In genomic region chr1:6572653-6573383, GRCh38 we compare ENCODE assay signal across 1 cellular context.
TF ChIP-seq lines count a peak whose summit lies in the region.

No MANE protein-coding gene starts in this region.

TF ChIP-seq in HepG2, 621 proteins besides CTCF, POLR2A, EP300 and RAD21 (continued from another document and continues in another):
- TF ChIP-seq CEBPZ (IDR thresholded peaks at IDR 0.05; ENCODE audit: low read length) (no peak), KLF16 (CRISPR knock-in tag; IDR thresholded peaks at IDR 0.05) (no peak), HNF4A (CRISPR knock-in tag; IDR thresholded peaks at IDR 0.05) (peak; percentile 30), ZNF510 (CRISPR knock-in tag; IDR thresholded peaks at IDR 0.05; ENCODE audit: low read depth) (no peak), SMC3 (IDR thresholded peaks at IDR 0.05; ENCODE audit: low read length) (no peak), ZNF574 (CRISPR knock-in tag; IDR thresholded peaks at IDR 0.05) (peak; percentile 35; the same call in 1 of the 2 replicates), BCL3 (CRISPR knock-in tag; IDR thresholded peaks at IDR 0.05) (no peak), SALL1 (CRISPR knock-in tag; IDR thresholded peaks at IDR 0.05) (no peak), ZNF598 (CRISPR knock-in tag; IDR thresholded peaks at IDR 0.05; ENCODE audit: borderline replicate concordance) (0 out of 2 replicates have a peak, but pooled peaks have one; percentile 43), HMGXB4 (CRISPR knock-in tag; IDR thresholded peaks at IDR 0.05; ENCODE audit: borderline replicate concordance in 1 of 2, low read depth in 1 of 2) (0 out of 4 replicates have a peak, but pooled peaks of 1 of the 2 experiments have one; percentile 30), FOXC1 (CRISPR knock-in tag; IDR thresholded peaks at IDR 0.05; ENCODE audit: borderline replicate concordance) (no peak), FLYWCH1 (CRISPR knock-in tag; IDR thresholded peaks at IDR 0.05) (no peak), BCL6 (CRISPR knock-in tag; IDR thresholded peaks at IDR 0.05) (no peak), ZNF296 (CRISPR knock-in tag; conservative IDR thresholded peaks at IDR 0.05) (no peak), GTF3A (CRISPR knock-in tag; conservative IDR thresholded peaks at IDR 0.05) (no peak), ZNF432 (CRISPR knock-in tag; IDR thresholded peaks at IDR 0.05; ENCODE audit: borderline replicate concordance) (no peak), ARID5B (CRISPR knock-in tag; IDR thresholded peaks at IDR 0.05) (no peak; the same call in 1 of the 2 replicates), CREB1 (IDR thresholded peaks at IDR 0.05) (no peak), CREB1 (CRISPR knock-in tag; IDR thresholded peaks at IDR 0.05) (peak; percentile 41; the same call in 1 of the 2 replicates), ZNF362 (CRISPR knock-in tag; IDR thresholded peaks at IDR 0.05; ENCODE audit: borderline replicate concordance) (no peak), ZNF282 (IDR thresholded peaks at IDR 0.05; ENCODE audit: partially characterized antibody) (no peak), DMTF1 (CRISPR knock-in tag; IDR thresholded peaks at IDR 0.05) (no peak), IKZF1 (IDR thresholded peaks at IDR 0.05) (no peak), ZBTB43 (CRISPR knock-in tag; conservative IDR thresholded peaks at IDR 0.05) (no peak), ZNF3 (CRISPR knock-in tag; IDR thresholded peaks at IDR 0.05) (no peak), PBX3 (CRISPR knock-in tag; IDR thresholded peaks at IDR 0.05; ENCODE audit: borderline replicate concordance) (no peak), RBFOX2 (IDR thresholded peaks at IDR 0.05; ENCODE audit: low read depth, low read length) (no peak), ZNF333 (CRISPR knock-in tag; IDR thresholded peaks at IDR 0.05; ENCODE audit: borderline replicate concordance) (no peak), CEBPB (IDR thresholded peaks at IDR 0.05; ENCODE audit: borderline replicate concordance, low read depth, low read length) (peak; percentile 81), SNRNP70 (IDR thresholded peaks at IDR 0.05; ENCODE audit: low read depth, low read length) (no peak), CREB3 (CRISPR knock-in tag; IDR thresholded peaks at IDR 0.05) (no peak), NR2F6 (IDR thresholded peaks at IDR 0.05) (peak; percentile 34; the same call in 1 of the 2 replicates), NR2F6 (CRISPR knock-in tag; IDR thresholded peaks at IDR 0.05) (0 out of 2 replicates have a peak, but pooled peaks have one; percentile 14), MATR3 (CRISPR knock-in tag; IDR thresholded peaks at IDR 0.05) (no peak), ARID2 (CRISPR knock-in tag; IDR thresholded peaks at IDR 0.05; ENCODE audit: borderline replicate concordance) (no peak), ZNF382 (CRISPR knock-in tag; IDR thresholded peaks at IDR 0.05; ENCODE audit: borderline replicate concordance) (no peak), ZNF12 (CRISPR knock-in tag; IDR thresholded peaks at IDR 0.05) (no peak), ATF7-NPFF (CRISPR knock-in tag; IDR thresholded peaks at IDR 0.05; ENCODE audit: low read depth) (no peak)
